Comparison of ENCODE assay signal across 9 cellular contexts in the genomic region with DNA sequence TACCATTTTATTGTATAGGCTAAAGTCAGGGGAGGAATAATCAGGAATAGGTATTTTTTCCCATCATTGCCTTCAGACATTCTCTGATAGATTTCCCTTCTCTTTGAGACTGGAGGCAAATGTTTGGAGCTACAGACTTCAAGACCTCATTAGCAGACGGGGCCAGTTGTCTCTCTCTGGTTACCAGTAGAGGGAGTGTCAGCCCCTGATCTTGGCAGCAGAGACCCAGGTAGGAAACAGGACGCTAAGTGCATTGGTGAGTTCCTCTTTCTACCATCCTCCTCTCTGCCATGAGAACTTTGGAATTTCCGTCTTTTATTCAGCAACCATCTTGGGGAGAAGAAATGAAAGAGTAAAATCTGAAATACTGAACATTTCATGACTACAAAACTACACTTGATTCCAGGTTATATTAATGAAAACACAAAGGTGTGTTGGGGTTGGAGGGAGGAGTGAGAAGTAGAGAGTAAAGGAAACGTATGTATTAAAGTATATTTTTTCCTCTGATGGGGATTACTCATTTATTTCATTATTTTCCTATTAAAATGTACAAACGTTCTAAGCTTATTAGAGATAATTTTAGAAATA.
DNase-seq lines count a peak whose midpoint lies in the region; ATAC-seq, FAIRE-seq and TF ChIP-seq lines count a peak whose summit lies in the region.
"Had no signal": no experiment of that assay in that cellular context is flagged by ENCODE, and none has a peak within 500 bp of the region (broad histone marks: within the 10 kb centered on the region; RNA-seq: fewer than 3 reads in every experiment).

No MANE protein-coding gene starts in this region.

- H3K9ac ChIP-seq in keratinocyte (ENCODE audit: control insufficient read depth, extremely low read depth, insufficient read depth, low read length): no peak overlapping the region

- no peaks in the 10 kb centered on the region for H3K4me1 ChIP-seq in keratinocyte (ENCODE audit: control insufficient read depth, extremely low read depth, insufficient read depth, low read length)

- H3K79me2 ChIP-seq in keratinocyte (ENCODE audit: control insufficient read depth, insufficient read depth, low read length): no peaks in the 10 kb centered on the region

- H3K9me1 ChIP-seq in keratinocyte (ENCODE audit: control insufficient read depth, extremely low read depth, insufficient read depth, low read length): no peaks in the 10 kb centered on the region

- H3K4me2 ChIP-seq in keratinocyte (ENCODE audit: control insufficient read depth, extremely low read depth, insufficient read depth, low read depth, low read length): no peak overlapping the region

- no peaks in the 10 kb centered on the region for H4K20me1 ChIP-seq in keratinocyte (ENCODE audit: control insufficient read depth, extremely low read depth, insufficient read depth, low read length)

- no peaks in the 10 kb centered on the region for H3K27me3 Mint-ChIP-seq in T-helper 17 cell
- no peaks in the 10 kb centered on the region for H3K27me3 Mint-ChIP-seq in naive thymus-derived CD8-positive, alpha-beta T cell
- H3K27me3 Mint-ChIP-seq: B cell had no signal

- no peaks in the 10 kb centered on the region for H3K36me3 Mint-ChIP-seq in T-helper 17 cell (ENCODE audit: low read depth)
- no peaks in the 10 kb centered on the region for H3K36me3 Mint-ChIP-seq in naive thymus-derived CD8-positive, alpha-beta T cell

- no peaks in the 10 kb centered on the region for H3K4me1 Mint-ChIP-seq in T-helper 17 cell
- no peaks in the 10 kb centered on the region for H3K4me1 Mint-ChIP-seq in naive thymus-derived CD8-positive, alpha-beta T cell
- H3K4me1 Mint-ChIP-seq: B cell had no signal

- H3K4me3 ChIP-seq in keratinocyte (ENCODE audit: control insufficient read depth in 2 of 3, extremely low read depth in 1 of 3, insufficient read depth in 2 of 3, low read depth in 1 of 3, low read length in 3 of 3): no peak overlapping the region

- no peak overlapping the region for H3K4me3 Mint-ChIP-seq in T-helper 17 cell
- no peak overlapping the region for H3K4me3 Mint-ChIP-seq in naive thymus-derived CD8-positive, alpha-beta T cell
- H3K4me3 Mint-ChIP-seq: B cell had no signal

- DNase-seq in NCI-H1436 (lab: John Stamatoyannopoulos, UW) (peak; percentile 36), NCI-H1436 treated with DMSO at 0.1 percent for 48 hours (lab: John Stamatoyannopoulos, UW) (no peak), H54 (ENCODE audit: insufficient read length, low spot score) (peak; percentile 5), Kasumi-1 (lab: John Stamatoyannopoulos, UW) (peak; percentile 80 to 85), keratinocyte (ENCODE audit: low read depth, low spot score) (no peak), T-helper 17 cell (no peak)
- DNase-seq in naive thymus-derived CD8-positive, alpha-beta T cell: no peak

- H3K27ac Mint-ChIP-seq in T-helper 17 cell: no peak overlapping the region
- H3K27ac Mint-ChIP-seq in naive thymus-derived CD8-positive, alpha-beta T cell: no peak overlapping the region
- H3K27ac Mint-ChIP-seq: B cell had no signal

- no peaks in the 10 kb centered on the region for H3K9me3 ChIP-seq in keratinocyte (ENCODE audit: control insufficient read depth, low read depth, low read length)
- H3K9me3 ChIP-seq in T-helper 17 cell (ENCODE audit: control insufficient read depth, low read length, poor library complexity, severe bottlenecking): no peaks in the 10 kb centered on the region

- POLR2A ChIA-PET in naive thymus-derived CD8-positive, alpha-beta T cell (lab: Charles Lee): no interaction called here

- dilution Hi-C loops in keratinocyte (cut with MboI; ENCODE audit: extremely low pct_ligation_motif_present, low sequenced_read_pairs): no loop called here

- H3K36me3 ChIP-seq in keratinocyte (ENCODE audit: control insufficient read depth in 2 of 2, extremely low read depth in 1 of 2, insufficient read depth in 2 of 2, low read length in 2 of 2): no peaks in the 10 kb centered on the region

- H3K9me3 Mint-ChIP-seq in naive thymus-derived CD8-positive, alpha-beta T cell: peaks cover 0 to 4% (median 0%) of the 10 kb centered on the region in 9 donors

- ATAC-seq in SK-N-SH treated with all-trans-retinoic acid at 6 μM for 48 hours: peak; percentile 66; the same call in 2 of the 3 replicates
- no peak for ATAC-seq in T-helper 17 cell
- ATAC-seq in naive thymus-derived CD8-positive, alpha-beta T cell: no peak

- no peaks in the 10 kb centered on the region for H3K27me3 ChIP-seq in keratinocyte (ENCODE audit: control insufficient read depth, extremely low read depth, insufficient read depth, low read length)

- peak in 2 of 3 experiments; percentile 39 to 58 for TF ChIP-seq CTCF in keratinocyte (optimal IDR thresholded peaks at IDR 0.05 in 1 of 3, IDR thresholded peaks at IDR 0.05 in 1 of 3, conservative IDR thresholded peaks at IDR 0.05 in 1 of 3; ENCODE audit: extremely low read depth in 1 of 3, insufficient read depth in 2 of 3, low read length in 3 of 3)

- no peak for TF ChIP-seq POLR2A in H54 (IDR thresholded peaks at IDR 0.05; ENCODE audit: low read depth, low read length)

- H3K27ac ChIP-seq in keratinocyte (ENCODE audit: control insufficient read depth, insufficient read depth, low read length): no peak overlapping the region

- peak; percentile 50 for FAIRE-seq in H54 (lab: Jason Lieb, UNC)
- no peak for FAIRE-seq in keratinocyte (lab: Jason Lieb, UNC)

- H2AFZ ChIP-seq in keratinocyte (ENCODE audit: control insufficient read depth, low read length): no peak overlapping the region

TF ChIP-seq in SK-N-SH treated with all-trans-retinoic acid at 6 μM for 48 hours, 23 proteins besides CTCF, POLR2A, EP300 and RAD21 (continues in another document):
- TF ChIP-seq ZNF70 (CRISPR knock-in tag; IDR thresholded peaks at IDR 0.05) (no peak), TCF4 (CRISPR knock-in tag; IDR thresholded peaks at IDR 0.05; ENCODE audit: borderline replicate concordance) (no peak), CSDC2 (CRISPR knock-in tag; IDR thresholded peaks at IDR 0.05) (no peak), ISL1 (CRISPR knock-in tag; IDR thresholded peaks at IDR 0.05) (no peak), PPARA (CRISPR knock-in tag; IDR thresholded peaks at IDR 0.05; ENCODE audit: borderline replicate concordance) (no peak), TOX (CRISPR knock-in tag; IDR thresholded peaks at IDR 0.05; ENCODE audit: borderline replicate concordance) (no peak)
- TF ChIP-seq, protein P1, sequence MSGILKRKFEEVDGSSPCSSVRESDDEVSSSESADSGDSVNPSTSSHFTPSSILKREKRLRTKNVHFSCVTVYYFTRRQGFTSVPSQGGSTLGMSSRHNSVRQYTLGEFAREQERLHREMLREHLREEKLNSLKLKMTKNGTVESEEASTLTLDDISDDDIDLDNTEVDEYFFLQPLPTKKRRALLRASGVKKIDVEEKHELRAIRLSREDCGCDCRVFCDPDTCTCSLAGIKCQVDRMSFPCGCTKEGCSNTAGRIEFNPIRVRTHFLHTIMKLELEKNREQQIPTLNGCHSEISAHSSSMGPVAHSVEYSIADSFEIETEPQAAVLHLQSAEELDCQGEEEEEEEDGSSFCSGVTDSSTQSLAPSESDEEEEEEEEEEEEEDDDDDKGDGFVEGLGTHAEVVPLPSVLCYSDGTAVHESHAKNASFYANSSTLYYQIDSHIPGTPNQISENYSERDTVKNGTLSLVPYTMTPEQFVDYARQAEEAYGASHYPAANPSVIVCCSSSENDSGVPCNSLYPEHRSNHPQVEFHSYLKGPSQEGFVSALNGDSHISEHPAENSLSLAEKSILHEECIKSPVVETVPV (CRISPR knock-in tag; IDR thresholded peaks at IDR 0.05): no peak
- TF ChIP-seq, protein P2, sequence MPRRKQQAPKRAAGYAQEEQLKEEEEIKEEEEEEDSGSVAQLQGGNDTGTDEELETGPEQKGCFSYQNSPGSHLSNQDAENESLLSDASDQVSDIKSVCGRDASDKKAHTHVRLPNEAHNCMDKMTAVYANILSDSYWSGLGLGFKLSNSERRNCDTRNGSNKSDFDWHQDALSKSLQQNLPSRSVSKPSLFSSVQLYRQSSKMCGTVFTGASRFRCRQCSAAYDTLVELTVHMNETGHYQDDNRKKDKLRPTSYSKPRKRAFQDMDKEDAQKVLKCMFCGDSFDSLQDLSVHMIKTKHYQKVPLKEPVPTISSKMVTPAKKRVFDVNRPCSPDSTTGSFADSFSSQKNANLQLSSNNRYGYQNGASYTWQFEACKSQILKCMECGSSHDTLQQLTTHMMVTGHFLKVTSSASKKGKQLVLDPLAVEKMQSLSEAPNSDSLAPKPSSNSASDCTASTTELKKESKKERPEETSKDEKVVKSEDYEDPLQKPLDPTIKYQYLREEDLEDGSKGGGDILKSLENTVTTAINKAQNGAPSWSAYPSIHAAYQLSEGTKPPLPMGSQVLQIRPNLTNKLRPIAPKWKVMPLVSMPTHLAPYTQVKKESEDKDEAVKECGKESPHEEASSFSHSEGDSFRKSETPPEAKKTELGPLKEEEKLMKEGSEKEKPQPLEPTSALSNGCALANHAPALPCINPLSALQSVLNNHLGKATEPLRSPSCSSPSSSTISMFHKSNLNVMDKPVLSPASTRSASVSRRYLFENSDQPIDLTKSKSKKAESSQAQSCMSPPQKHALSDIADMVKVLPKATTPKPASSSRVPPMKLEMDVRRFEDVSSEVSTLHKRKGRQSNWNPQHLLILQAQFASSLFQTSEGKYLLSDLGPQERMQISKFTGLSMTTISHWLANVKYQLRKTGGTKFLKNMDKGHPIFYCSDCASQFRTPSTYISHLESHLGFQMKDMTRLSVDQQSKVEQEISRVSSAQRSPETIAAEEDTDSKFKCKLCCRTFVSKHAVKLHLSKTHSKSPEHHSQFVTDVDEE (CRISPR knock-in tag; IDR thresholded peaks at IDR 0.05): no peak
- TF ChIP-seq, protein P3, sequence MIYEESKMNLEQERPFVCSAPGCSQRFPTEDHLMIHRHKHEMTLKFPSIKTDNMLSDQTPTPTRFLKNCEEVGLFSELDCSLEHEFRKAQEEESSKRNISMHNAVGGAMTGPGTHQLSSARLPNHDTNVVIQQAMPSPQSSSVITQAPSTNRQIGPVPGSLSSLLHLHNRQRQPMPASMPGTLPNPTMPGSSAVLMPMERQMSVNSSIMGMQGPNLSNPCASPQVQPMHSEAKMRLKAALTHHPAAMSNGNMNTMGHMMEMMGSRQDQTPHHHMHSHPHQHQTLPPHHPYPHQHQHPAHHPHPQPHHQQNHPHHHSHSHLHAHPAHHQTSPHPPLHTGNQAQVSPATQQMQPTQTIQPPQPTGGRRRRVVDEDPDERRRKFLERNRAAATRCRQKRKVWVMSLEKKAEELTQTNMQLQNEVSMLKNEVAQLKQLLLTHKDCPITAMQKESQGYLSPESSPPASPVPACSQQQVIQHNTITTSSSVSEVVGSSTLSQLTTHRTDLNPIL (CRISPR knock-in tag; IDR thresholded peaks at IDR 0.05; ENCODE audit: low read depth): no peak

Comparison
In these comparisons a context has a peak if more than half of its experiments do, and no peak if none do; other contexts are left out.
1. DNase-seq: peak in NCI-H1436 (single experiment), H54 (single experiment) and Kasumi-1 (2 of 2); none in NCI-H1436 treated with DMSO at 0.1 percent for 48 hours (single experiment), keratinocyte (single experiment), T-helper 17 cell (0 of 3) and naive thymus-derived CD8-positive, alpha-beta T cell (0 of 10).